Comparison of ENCODE assay signal across 1 cellular context in the genomic region with DNA sequence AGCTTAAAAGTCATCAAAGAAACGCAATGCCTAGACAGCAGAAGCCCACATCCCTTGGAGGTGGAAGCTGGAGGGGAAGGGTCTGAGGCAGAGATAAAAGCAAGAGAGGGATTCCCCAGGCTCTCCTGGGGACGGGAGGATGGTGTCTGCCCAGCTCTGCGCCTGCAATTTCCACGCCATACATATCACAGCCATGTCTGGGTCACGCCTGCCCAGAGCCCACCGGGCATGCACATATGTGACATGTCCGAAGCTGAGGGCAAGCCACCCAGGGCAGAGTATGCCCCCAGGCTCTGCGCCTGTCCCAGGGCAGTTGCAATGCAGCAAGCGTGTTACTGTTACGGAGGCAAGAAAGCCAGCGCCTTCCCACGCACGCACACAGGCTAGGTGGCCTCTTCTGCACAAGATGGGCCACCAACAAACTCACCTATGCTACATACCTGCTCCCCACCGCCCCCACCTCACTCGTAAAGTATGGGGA.
TF ChIP-seq lines count a peak whose summit lies in the region.

No MANE protein-coding gene starts in this region.

TF ChIP-seq in HepG2, 621 proteins besides CTCF, POLR2A, EP300 and RAD21:
- TF ChIP-seq RCOR2 (CRISPR knock-in tag; IDR thresholded peaks at IDR 0.05) (no peak), MBD4 (IDR thresholded peaks at IDR 0.05; ENCODE audit: borderline replicate concordance, low read length) (no peak), CC2D1A (CRISPR knock-in tag; IDR thresholded peaks at IDR 0.05) (no peak), GPN1 (CRISPR knock-in tag; IDR thresholded peaks at IDR 0.05; ENCODE audit: borderline replicate concordance) (no peak), FOXJ3 (CRISPR knock-in tag; IDR thresholded peaks at IDR 0.05; ENCODE audit: borderline replicate concordance) (no peak), ZSCAN29 (CRISPR knock-in tag; conservative IDR thresholded peaks at IDR 0.05) (no peak), ARNT2 (CRISPR knock-in tag; IDR thresholded peaks at IDR 0.05; ENCODE audit: low read depth) (no peak), ZNF841 (CRISPR knock-in tag; IDR thresholded peaks at IDR 0.05; ENCODE audit: borderline replicate concordance) (no peak), ZNF781 (CRISPR knock-in tag; IDR thresholded peaks at IDR 0.05; ENCODE audit: borderline replicate concordance, not compliant biosample characterization) (no peak), CBX1 (IDR thresholded peaks at IDR 0.05; ENCODE audit: low read depth) (no peak), PHB2 (IDR thresholded peaks at IDR 0.05; ENCODE audit: partially characterized antibody) (no peak), ZFP82 (CRISPR knock-in tag; IDR thresholded peaks at IDR 0.05; ENCODE audit: borderline replicate concordance) (no peak)
- TF ChIP-seq, protein P1, sequence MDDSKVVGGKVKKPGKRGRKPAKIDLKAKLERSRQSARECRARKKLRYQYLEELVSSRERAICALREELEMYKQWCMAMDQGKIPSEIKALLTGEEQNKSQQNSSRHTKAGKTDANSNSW (CRISPR knock-in tag; IDR thresholded peaks at IDR 0.05; ENCODE audit: borderline replicate concordance): no peak
- TF ChIP-seq, protein P2, sequence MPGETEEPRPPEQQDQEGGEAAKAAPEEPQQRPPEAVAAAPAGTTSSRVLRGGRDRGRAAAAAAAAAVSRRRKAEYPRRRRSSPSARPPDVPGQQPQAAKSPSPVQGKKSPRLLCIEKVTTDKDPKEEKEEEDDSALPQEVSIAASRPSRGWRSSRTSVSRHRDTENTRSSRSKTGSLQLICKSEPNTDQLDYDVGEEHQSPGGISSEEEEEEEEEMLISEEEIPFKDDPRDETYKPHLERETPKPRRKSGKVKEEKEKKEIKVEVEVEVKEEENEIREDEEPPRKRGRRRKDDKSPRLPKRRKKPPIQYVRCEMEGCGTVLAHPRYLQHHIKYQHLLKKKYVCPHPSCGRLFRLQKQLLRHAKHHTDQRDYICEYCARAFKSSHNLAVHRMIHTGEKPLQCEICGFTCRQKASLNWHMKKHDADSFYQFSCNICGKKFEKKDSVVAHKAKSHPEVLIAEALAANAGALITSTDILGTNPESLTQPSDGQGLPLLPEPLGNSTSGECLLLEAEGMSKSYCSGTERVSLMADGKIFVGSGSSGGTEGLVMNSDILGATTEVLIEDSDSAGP (CRISPR knock-in tag; IDR thresholded peaks at IDR 0.05; ENCODE audit: borderline replicate concordance): no peak
- TF ChIP-seq, protein P3, sequence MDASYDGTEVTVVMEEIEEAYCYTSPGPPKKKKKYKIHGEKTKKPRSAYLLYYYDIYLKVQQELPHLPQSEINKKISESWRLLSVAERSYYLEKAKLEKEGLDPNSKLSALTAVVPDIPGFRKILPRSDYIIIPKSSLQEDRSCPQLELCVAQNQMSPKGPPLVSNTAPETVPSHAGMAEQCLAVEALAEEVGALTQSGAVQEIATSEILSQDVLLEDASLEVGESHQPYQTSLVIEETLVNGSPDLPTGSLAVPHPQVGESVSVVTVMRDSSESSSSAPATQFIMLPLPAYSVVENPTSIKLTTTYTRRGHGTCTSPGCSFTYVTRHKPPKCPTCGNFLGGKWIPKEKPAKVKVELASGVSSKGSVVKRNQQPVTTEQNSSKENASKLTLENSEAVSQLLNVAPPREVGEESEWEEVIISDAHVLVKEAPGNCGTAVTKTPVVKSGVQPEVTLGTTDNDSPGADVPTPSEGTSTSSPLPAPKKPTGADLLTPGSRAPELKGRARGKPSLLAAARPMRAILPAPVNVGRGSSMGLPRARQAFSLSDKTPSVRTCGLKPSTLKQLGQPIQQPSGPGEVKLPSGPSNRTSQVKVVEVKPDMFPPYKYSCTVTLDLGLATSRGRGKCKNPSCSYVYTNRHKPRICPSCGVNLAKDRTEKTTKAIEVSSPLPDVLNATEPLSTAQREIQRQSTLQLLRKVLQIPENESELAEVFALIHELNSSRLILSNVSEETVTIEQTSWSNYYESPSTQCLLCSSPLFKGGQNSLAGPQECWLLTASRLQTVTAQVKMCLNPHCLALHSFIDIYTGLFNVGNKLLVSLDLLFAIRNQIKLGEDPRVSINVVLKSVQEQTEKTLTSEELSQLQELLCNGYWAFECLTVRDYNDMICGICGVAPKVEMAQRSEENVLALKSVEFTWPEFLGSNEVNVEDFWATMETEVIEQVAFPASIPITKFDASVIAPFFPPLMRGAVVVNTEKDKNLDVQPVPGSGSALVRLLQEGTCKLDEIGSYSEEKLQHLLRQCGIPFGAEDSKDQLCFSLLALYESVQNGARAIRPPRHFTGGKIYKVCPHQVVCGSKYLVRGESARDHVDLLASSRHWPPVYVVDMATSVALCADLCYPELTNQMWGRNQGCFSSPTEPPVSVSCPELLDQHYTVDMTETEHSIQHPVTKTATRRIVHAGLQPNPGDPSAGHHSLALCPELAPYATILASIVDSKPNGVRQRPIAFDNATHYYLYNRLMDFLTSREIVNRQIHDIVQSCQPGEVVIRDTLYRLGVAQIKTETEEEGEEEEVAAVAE (CRISPR knock-in tag; IDR thresholded peaks at IDR 0.05; ENCODE audit: borderline replicate concordance): no peak
